37 cellular contexts compared by ENCODE assay signal in genomic region chr22:50049299-50050195, GRCh38. TPM values are rescaled to one million over a fixed set of nuclear protein-coding genes. Genes with fewer than 3 reads are reported as not detected.
"Had no signal": no experiment of that assay in that cellular context is flagged by ENCODE, and none has a peak within 500 bp of the region (broad histone marks: within the 10 kb centered on the region; RNA-seq: fewer than 3 reads in every experiment).

No MANE protein-coding gene starts in this region.

- H3K27ac ChIP-seq: ascending aorta, Peyer's patch, VCaP had no signal

- H3K4me3 ChIP-seq: ascending aorta, K562, Peyer's patch had no signal

- ATAC-seq: activated T-helper 17 cell treated with anti-CD3 and anti-CD28 coated beads, Interleukin-2, amount 50 U/mL, for 72 hours; K562; PC-3 had no signal

- H3K4me1 ChIP-seq: ascending aorta, Peyer's patch had no signal

- H3K9me3 ChIP-seq: Peyer's patch had no signal

- DNase-seq: activated B cell treated with CpG ODN at 0.5 μM for 24 hours; activated CD4-positive, alpha-beta memory T cell treated with anti-CD3 and anti-CD28 coated beads for 36 hours; activated CD4-positive, alpha-beta T cell treated with anti-CD3 and anti-CD28 coated beads for 4 hours; activated CD4-positive, alpha-beta T cell treated with anti-CD3 and anti-CD28 coated beads, Interleukin-2, amount 50 U/mL, for 1 hour; activated CD4-positive, CD25-positive, alpha-beta regulatory T cell treated with anti-CD3 and anti-CD28 coated beads, Interleukin-2, amount 50 U/mL, for 72 hours; activated CD8-positive, alpha-beta memory T cell treated with anti-CD3 and anti-CD28 coated beads, Interleukin-2, amount 50 U/mL, for 4 hours; activated effector memory CD4-positive, alpha-beta T cell treated with anti-CD3 and anti-CD28 coated beads, Interleukin-2, amount 50 U/mL, for 16 hours; activated naive CD4-positive, alpha-beta T cell; activated naive CD4-positive, alpha-beta T cell treated with anti-CD3 and anti-CD28 coated beads, Interleukin-2, amount 50 U/mL, for 16 hours; activated naive CD8-positive, alpha-beta T cell treated with anti-CD3 and anti-CD28 coated beads for 36 hours; activated T-cell treated with anti-CD3 and anti-CD28 coated beads, Interleukin-2, amount 50 U/mL, for 48 hours; amniotic stem cell; caudate nucleus; NCI-H1105 treated with DMSO at 0.1 percent for 48 hours; NCI-H1436; NCI-H1694; NCI-H1930; NCI-H2081 treated with DMSO at 0.1 percent for 48 hours; NCI-H226; NCI-H446 treated with DMSO at 0.1 percent for 48 hours; NCI-H524; NCI-H69; NCI-H82; NK-92 treated with Interleukin-12 subunit alpha and Interleukin-12 subunit beta, amount 100 ng/mL, for 24 hours; PC-3; Peyer's patch; RPMI8226; SIG-M5; SW 1271; T-helper 1 cell; T-helper 2 cell; T-helper 9 cell had no signal

- FAIRE-seq: K562 had no signal

- H3K36me3 ChIP-seq: ascending aorta, Peyer's patch had no signal

- H3K27me3 ChIP-seq: ascending aorta, Peyer's patch had no signal

RNA-seq across cellular contexts. Expression of gene TTLL8, which starts 8.6 kb away (rescaled TPM):
- total RNA-seq: activated B cell treated with CpG ODN at 0.5 μM for 24 hours; activated CD4-positive, alpha-beta memory T cell treated with anti-CD3 and anti-CD28 coated beads for 36 hours; activated naive CD8-positive, alpha-beta T cell treated with anti-CD3 and anti-CD28 coated beads for 36 hours; activated T-helper 17 cell treated with anti-CD3 and anti-CD28 coated beads, Interleukin-2, amount 50 U/mL, for 72 hours; ascending aorta; K562; M059J; PC-3; Peyer's patch had no signal
- polyA plus RNA-seq: K562 had no signal

RNA-seq across cellular contexts. Expression of gene MLC1, which starts 35.7 kb away (rescaled TPM):
- total RNA-seq: activated B cell treated with CpG ODN at 0.5 μM for 24 hours; activated CD4-positive, alpha-beta memory T cell treated with anti-CD3 and anti-CD28 coated beads for 36 hours; Peyer's patch had no signal

RNA-seq across cellular contexts. Expression of gene IL17REL, which starts 37.0 kb away (rescaled TPM):
- total RNA-seq: activated naive CD8-positive, alpha-beta T cell treated with anti-CD3 and anti-CD28 coated beads for 36 hours; ascending aorta; M059J had no signal

RNA-seq across cellular contexts. Expression of gene MOV10L1, which starts 40.3 kb away (rescaled TPM):
- total RNA-seq: activated B cell treated with CpG ODN at 0.5 μM for 24 hours; activated CD4-positive, alpha-beta memory T cell treated with anti-CD3 and anti-CD28 coated beads for 36 hours; activated T-helper 17 cell treated with anti-CD3 and anti-CD28 coated beads, Interleukin-2, amount 50 U/mL, for 72 hours; ascending aorta had no signal
